In genomic region chr17:8164815-8165131, GRCh38 we compare ENCODE assay signal across 9 cellular contexts. TPM values are rescaled to one million over a fixed set of nuclear protein-coding genes. Genes with fewer than 3 reads are reported as not detected.
DNase-seq lines count a peak whose midpoint lies in the region; ATAC-seq and TF ChIP-seq lines count a peak whose summit lies in the region.
"Had no signal": no experiment of that assay in that cellular context is flagged by ENCODE, and none has a peak within 500 bp of the region (broad histone marks: within the 10 kb centered on the region; RNA-seq: fewer than 3 reads in every experiment).

No MANE protein-coding gene starts in this region.

- H3K27me3 ChIP-seq in breast epithelium (no peaks in the 10 kb centered on the region), thyroid gland (no peaks in the 10 kb centered on the region)

- H3K36me3 Mint-ChIP-seq in activated T-cell treated with anti-CD3 and anti-CD28 coated beads, Interleukin-2, amount 50 U/mL, for 24 hours (ENCODE audit: low read depth) = peaks cover 22% of the 10 kb centered on the region
- no peaks in the 10 kb centered on the region for H3K36me3 Mint-ChIP-seq in mesothelial cell of epicardium

- intact Hi-C loops in breast epithelium (cut with DNase I; ENCODE audit: low total_unique reads) (no loop called here), thyroid gland (cut with DNase I) (no loop called here)

- peak; percentile 44 for DNase-seq in activated T-cell treated with anti-CD3 and anti-CD28 coated beads, Interleukin-2, amount 50 U/mL, for 24 hours
- no peak for DNase-seq in activated T-cell treated with anti-CD3 and anti-CD28 coated beads, Interleukin-2, amount 50 U/mL, for 1 hour
- no peak for DNase-seq in breast epithelium (ENCODE audit: low spot score in 2 of 2)
- DNase-seq in mesothelial cell of epicardium (ENCODE audit: low spot score in 2 of 2, unreplicated experiment in 2 of 2) = no peak
- DNase-seq in thyroid gland = no peak
- DNase-seq in NCI-H2029 (lab: John Stamatoyannopoulos, UW) = no peak
- DNase-seq in amniotic stem cell (lab: John Stamatoyannopoulos, UW) = no peak
- DNase-seq: activated CD4-positive, alpha-beta T cell treated with anti-CD3 and anti-CD28 coated beads for 1 hour had no signal

- TF ChIP-seq CTCF in breast epithelium (IDR thresholded peaks at IDR 0.05) = no peak
- TF ChIP-seq CTCF in mesothelial cell of epicardium (IDR thresholded peaks at IDR 0.05; ENCODE audit: unreplicated experiment) = no peak
- TF ChIP-seq CTCF in thyroid gland (IDR thresholded peaks at IDR 0.05) = no peak

- ATAC-seq in HG03460 (IDR thresholded peaks at IDR 0.05; ENCODE audit: unreplicated experiment) = no peak

- peak overlapping the region; percentile 98 for H3K27ac Mint-ChIP-seq in activated T-cell treated with anti-CD3 and anti-CD28 coated beads, Interleukin-2, amount 50 U/mL, for 24 hours
- peak overlapping the region; percentile 88 for H3K27ac Mint-ChIP-seq in mesothelial cell of epicardium

- H3K4me1 ChIP-seq in breast epithelium (peaks cover 14 to 21% of the 10 kb centered on the region in 2 donors), thyroid gland (peaks cover 31 to 35% of the 10 kb centered on the region in 2 donors)

- peak overlapping the region; percentile 82 for H3K4me3 Mint-ChIP-seq in activated T-cell treated with anti-CD3 and anti-CD28 coated beads, Interleukin-2, amount 50 U/mL, for 24 hours
- peak overlapping the region; percentile 88 for H3K4me3 Mint-ChIP-seq in mesothelial cell of epicardium

- H3K9me3 ChIP-seq in breast epithelium = no peaks in the 10 kb centered on the region
- H3K9me3 ChIP-seq in thyroid gland = no peaks in the 10 kb centered on the region

- H3K4me3 ChIP-seq in breast epithelium (peak overlapping the region in 1 of 3 donors; percentile 47), thyroid gland (replicated peaks in 1 of 3) (no peak overlapping the region)

- peaks cover 47% of the 10 kb centered on the region for H3K4me1 Mint-ChIP-seq in activated T-cell treated with anti-CD3 and anti-CD28 coated beads, Interleukin-2, amount 50 U/mL, for 24 hours (ENCODE audit: low read depth)
- H3K4me1 Mint-ChIP-seq in mesothelial cell of epicardium = peaks cover 35% of the 10 kb centered on the region

- H3K9me3 Mint-ChIP-seq in activated T-cell treated with anti-CD3 and anti-CD28 coated beads, Interleukin-2, amount 50 U/mL, for 24 hours = no peaks in the 10 kb centered on the region
- no peaks in the 10 kb centered on the region for H3K9me3 Mint-ChIP-seq in mesothelial cell of epicardium

- TF ChIP-seq POLR2A in breast epithelium (IDR thresholded peaks at IDR 0.05) (no peak), thyroid gland (IDR thresholded peaks at IDR 0.05) (no peak)

- H3K27ac ChIP-seq in breast epithelium = peak overlapping the region; percentile 99 to 100
- H3K27ac ChIP-seq in thyroid gland = peak overlapping the region; percentile 98 to 100 (median 100)

- no peaks in the 10 kb centered on the region for H3K36me3 ChIP-seq in breast epithelium
- H3K36me3 ChIP-seq in thyroid gland = peaks cover 0 to 10% of the 10 kb centered on the region in 2 donors

- no peaks in the 10 kb centered on the region for H3K27me3 Mint-ChIP-seq in activated T-cell treated with anti-CD3 and anti-CD28 coated beads, Interleukin-2, amount 50 U/mL, for 24 hours
- no peaks in the 10 kb centered on the region for H3K27me3 Mint-ChIP-seq in mesothelial cell of epicardium (ENCODE audit: low read depth)

- 69 to 72% methylated on average over 6 of the region's 6 CpGs for WGBS in thyroid gland, 2 donors

RNA-seq across cellular contexts. Expression of gene VAMP2, which starts 2.0 kb away (rescaled TPM):
- total RNA-seq in breast epithelium (10 to 100 TPM; 21.8 to 30.2 (median 28.1) TPM), mesothelial cell of epicardium (51.3 to 55.3 TPM (median 54.8 TPM) in 3 replicates), thyroid gland (10 to 100 TPM; 30.6 to 35.2 (median 33.4) TPM)

RNA-seq across cellular contexts. Expression of gene TMEM107, which starts 11.4 kb away (rescaled TPM):
- total RNA-seq in breast epithelium (10 to 100 TPM; 15.7 to 83.1 (median 41.0) TPM), mesothelial cell of epicardium (22.0 to 23.2 TPM (median 22.6 TPM) in 3 replicates), thyroid gland (10 to 100 TPM; 19.7 to 34.7 (median 32.2) TPM)

RNA-seq across cellular contexts. Expression of gene PER1, which starts 12.6 kb away (rescaled TPM):
- total RNA-seq in breast epithelium (100 to 1,000 TPM in 2 of 3 donors, 10 to 100 TPM in 1; 97.3 to 167 (median 115) TPM), mesothelial cell of epicardium (55.2 to 70.2 TPM (median 58.0 TPM) in 3 replicates), thyroid gland (100 to 1,000 TPM in 3 of 4 donors, 10 to 100 TPM in 1; 85.2 to 148 (median 137) TPM)

RNA-seq across cellular contexts. Expression of gene BORCS6, which starts 25.2 kb away (rescaled TPM):
- total RNA-seq in breast epithelium = 10 to 100 TPM in 2 of 3 donors, 1 to 10 TPM in 1; 8.5 to 11.5 (median 10.8) TPM
- 2.7 to 3.1 TPM (median 3.0 TPM) in 3 replicates for total RNA-seq in mesothelial cell of epicardium
- total RNA-seq in thyroid gland = 10 to 100 TPM in 3 of 4 donors, 1 to 10 TPM in 1; 7.7 to 17.0 (median 15.5) TPM

RNA-seq across cellular contexts. Expression of gene HES7, which starts 40.9 kb away (rescaled TPM):
- total RNA-seq in breast epithelium (not detected), mesothelial cell of epicardium (0.45 to 0.75 TPM (median 0.66 TPM) in 3 replicates), thyroid gland (1 to 10 TPM in 1 of 4 donors, not detected in 3; 1.7 TPM)
